ENCODE assay signal across 25 cellular contexts in genomic region chr10:74890460-74890859, GRCh38.
"Had no signal": no experiment of that assay in that cellular context is flagged by ENCODE, and none has a peak within 500 bp of the region (broad histone marks: within the 10 kb centered on the region; RNA-seq: fewer than 3 reads in every experiment).

No MANE protein-coding gene starts in this region.

- H3K27me3 Mint-ChIP-seq: activated B cell treated with CpG ODN at 0.5 μM for 24 hours; activated CD8-positive, alpha-beta memory T cell treated with anti-CD3 and anti-CD28 coated beads, Interleukin-2, amount 10 ng/mL, durations not matched to agents 7 days and 5 days; activated naive CD8-positive, alpha-beta T cell treated with anti-CD3 and anti-CD28 coated beads, Interleukin-2, amount 10 ng/mL, durations not matched to agents 7 days and 5 days; stimulated activated naive B cell treated with anti-CD40 and anti-IgM and Interleukin-4, amounts not matched to agents 10 μg/mL and 1 μg/mL and 100 μg/mL, for 72 hours; T-cell had no signal

- H3K4me1 ChIP-seq: ascending aorta had no signal

- H3K27me3 ChIP-seq: ascending aorta, esophagus muscularis mucosa, sigmoid colon, stomach, tibial artery, upper lobe of right lung had no signal

- H3K4me3 Mint-ChIP-seq: activated B cell treated with CpG ODN at 0.5 μM for 24 hours; activated CD8-positive, alpha-beta memory T cell treated with anti-CD3 and anti-CD28 coated beads, Interleukin-2, amount 10 ng/mL, durations not matched to agents 7 days and 5 days; activated CD8-positive, alpha-beta T cell treated with anti-CD3 and anti-CD28 coated beads, Interleukin-2, amount 10 ng/mL, durations not matched to agents 7 days and 5 days; activated naive CD4-positive, alpha-beta T cell treated with anti-CD3 and anti-CD28 coated beads for 36 hours; activated naive CD8-positive, alpha-beta T cell treated with anti-CD3 and anti-CD28 coated beads, Interleukin-2, amount 10 ng/mL, durations not matched to agents 7 days and 5 days; nephron; stimulated activated naive B cell treated with anti-CD40 and anti-IgM and Interleukin-4, amounts not matched to agents 10 μg/mL and 1 μg/mL and 100 μg/mL, for 72 hours; T-cell; T-helper 2 cell treated with Interferon-gamma antibody and Interleukin-4, amounts not matched to agents 5 μg/mL and 100 μg/mL, for 36 hours had no signal

- H3K27ac ChIP-seq: ascending aorta, lower lobe of right lung, sigmoid colon, tibial artery, upper lobe of right lung had no signal

- H3K27ac Mint-ChIP-seq: activated B cell treated with CpG ODN at 0.5 μM for 24 hours; activated CD8-positive, alpha-beta memory T cell treated with anti-CD3 and anti-CD28 coated beads, Interleukin-2, amount 10 ng/mL, durations not matched to agents 7 days and 5 days; activated CD8-positive, alpha-beta T cell treated with anti-CD3 and anti-CD28 coated beads, Interleukin-2, amount 10 ng/mL, durations not matched to agents 7 days and 5 days; activated naive CD4-positive, alpha-beta T cell treated with anti-CD3 and anti-CD28 coated beads for 36 hours; activated naive CD8-positive, alpha-beta T cell treated with anti-CD3 and anti-CD28 coated beads, Interleukin-2, amount 10 ng/mL, durations not matched to agents 7 days and 5 days; T-helper 2 cell treated with Interferon-gamma antibody and Interleukin-4, amounts not matched to agents 5 μg/mL and 100 μg/mL, for 36 hours had no signal

- ATAC-seq: activated CD8-positive, alpha-beta memory T cell treated with anti-CD3 and anti-CD28 coated beads, Interleukin-2, amount 10 ng/mL, durations not matched to agents 7 days and 5 days; activated CD8-positive, alpha-beta T cell treated with anti-CD3 and anti-CD28 coated beads, Interleukin-2, amount 10 ng/mL, durations not matched to agents 7 days and 5 days; stimulated activated naive B cell treated with anti-CD40 and anti-IgM and Interleukin-4, amounts not matched to agents 10 μg/mL and 1 μg/mL and 100 μg/mL, for 72 hours; T-cell; upper lobe of right lung had no signal

- H3K36me3 Mint-ChIP-seq: activated CD8-positive, alpha-beta memory T cell treated with anti-CD3 and anti-CD28 coated beads, Interleukin-2, amount 10 ng/mL, durations not matched to agents 7 days and 5 days had no signal

- H3K9me3 ChIP-seq: ascending aorta, esophagus muscularis mucosa, lower lobe of right lung, sigmoid colon, stomach, tibial artery, upper lobe of right lung had no signal

- H3K9me3 Mint-ChIP-seq: activated B cell treated with CpG ODN at 0.5 μM for 24 hours; activated naive CD4-positive, alpha-beta T cell treated with anti-CD3 and anti-CD28 coated beads for 36 hours; activated naive CD8-positive, alpha-beta T cell treated with anti-CD3 and anti-CD28 coated beads, Interleukin-2, amount 10 ng/mL, durations not matched to agents 7 days and 5 days; nephron; stimulated activated naive B cell treated with anti-CD40 and anti-IgM and Interleukin-4, amounts not matched to agents 10 μg/mL and 1 μg/mL and 100 μg/mL, for 72 hours; T-cell; T-helper 2 cell treated with Interferon-gamma antibody and Interleukin-4, amounts not matched to agents 5 μg/mL and 100 μg/mL, for 36 hours had no signal

- DNase-seq: activated B cell treated with CpG ODN at 0.5 μM for 24 hours; activated CD4-positive, alpha-beta T cell treated with anti-CD3 and anti-CD28 coated beads, Interleukin-2, amount 50 U/mL, for 1 hour; activated CD8-positive, alpha-beta memory T cell treated with anti-CD3 and anti-CD28 coated beads, Interleukin-2, amount 10 ng/mL, durations not matched to agents 7 days and 5 days; activated CD8-positive, alpha-beta T cell treated with anti-CD3 and anti-CD28 coated beads, Interleukin-2, amount 10 ng/mL, durations not matched to agents 7 days and 5 days; activated naive CD4-positive, alpha-beta T cell treated with anti-CD3 and anti-CD28 coated beads for 36 hours; activated naive CD8-positive, alpha-beta T cell treated with anti-CD3 and anti-CD28 coated beads, Interleukin-2, amount 10 ng/mL, durations not matched to agents 7 days and 5 days; activated T-cell treated with anti-CD3 and anti-CD28 coated beads, Interleukin-2, amount 50 U/mL, for 48 hours; cortex of kidney; foreskin melanocyte; hippocampal formation; lower lobe of right lung; mesenchymal stem cell; sigmoid colon; small intestine; stimulated activated CD4-positive, alpha-beta T cell treated with anti-CD3 and anti-CD28 coated beads, Interleukin-1b, Interleukin-23, amount 100 ng/mL, for 48 hours; stimulated activated CD4-positive, alpha-beta T cell treated with anti-CD3 and anti-CD28 coated beads, Interleukin-4, amount 100 ng/mL, for 4 hours; stimulated activated naive B cell treated with anti-CD40 and anti-IgM and Interleukin-4, amounts not matched to agents 10 μg/mL and 1 μg/mL and 100 μg/mL, for 72 hours; T-cell; tibial artery; upper lobe of right lung had no signal

- H3K4me3 ChIP-seq: ascending aorta, esophagus muscularis mucosa, lower lobe of right lung, sigmoid colon, stomach, tibial artery, upper lobe of right lung had no signal

- H3K36me3 ChIP-seq: ascending aorta, esophagus muscularis mucosa, lower lobe of right lung, sigmoid colon, stomach, tibial artery, upper lobe of right lung had no signal
